ENCODE assay signal across 8 cellular contexts in genomic region chr18:74498712-74499629, GRCh38. TPM values are rescaled to one million over a fixed set of nuclear protein-coding genes. Genes with fewer than 3 reads are reported as not detected.
DNase-seq lines count a peak whose midpoint lies in the region; ATAC-seq and TF ChIP-seq lines count a peak whose summit lies in the region.

No MANE protein-coding gene starts in this region.

- H3K4me3 Mint-ChIP-seq in activated naive CD4-positive, alpha-beta T cell treated with anti-CD3 and anti-CD28 coated beads for 36 hours: peak overlapping the region; percentile 86

- H3K36me3 ChIP-seq in iPS-18a (ENCODE audit: control insufficient read depth, low read depth, low read length) (peaks cover 36% of the 10 kb centered on the region), ovary (no peaks in the 10 kb centered on the region)

- intact Hi-C loops in activated naive CD4-positive, alpha-beta T cell treated with anti-CD3 and anti-CD28 coated beads for 36 hours (cut with micrococcal nuclease): loop anchor here (1.0 to 10.0 kb wide), 10 partner anchors 53 to 1876 kb away; partner anchors contain the start of gene TIMM21
- intact Hi-C loops in ovary (cut with DNase I): loop anchor here in 1 of 4 donors (5.0 kb wide), 1 partner anchor 302 kb away; no protein-coding TSS in a partner anchor

- CTCF ChIA-PET in activated naive CD4-positive, alpha-beta T cell treated with anti-CD3 and anti-CD28 coated beads for 36 hours (lab: Charles Lee): interaction anchor here (1.3 to 3.9 kb wide), 2 partner anchors 53 to 145 kb away, joined by 7 to 15 read pairs; no protein-coding TSS in a partner anchor

- peak overlapping the region; percentile 98 for H3K27ac Mint-ChIP-seq in activated naive CD4-positive, alpha-beta T cell treated with anti-CD3 and anti-CD28 coated beads for 36 hours

- no peaks in the 10 kb centered on the region for H3K27me3 ChIP-seq in iPS-18a (ENCODE audit: control insufficient read depth, insufficient read depth, low read length)
- no peaks in the 10 kb centered on the region for H3K27me3 ChIP-seq in ovary

- DNase-seq in RPMI8226 (peak; percentile 91), D341Med (ENCODE audit: low spot score) (no peak), ovary (no peak)
- DNase-seq in activated naive CD4-positive, alpha-beta T cell treated with anti-CD3 and anti-CD28 coated beads for 36 hours: peak; percentile 88
- DNase-seq in stimulated activated CD4-positive, alpha-beta T cell treated with anti-CD3 and anti-CD28 coated beads, Interleukin-2, amount 100 ng/mL, for 24 hours: peak; percentile 81 to 83

- H3K4me3 ChIP-seq in iPS-18a (ENCODE audit: low read length): no peak overlapping the region
- H3K4me3 ChIP-seq in ovary: no peak overlapping the region

- no peaks in the 10 kb centered on the region for H3K27me3 Mint-ChIP-seq in activated naive CD4-positive, alpha-beta T cell treated with anti-CD3 and anti-CD28 coated beads for 36 hours (ENCODE audit: low read depth)

- H3K27ac ChIP-seq in iPS-18a (ENCODE audit: low read length): no peak overlapping the region
- peak overlapping the region in 1 of 2 donors; percentile 15 for H3K27ac ChIP-seq in ovary

- TF ChIP-seq CTCF in ovary (IDR thresholded peaks at IDR 0.05): no peak

- peaks cover 46% of the 10 kb centered on the region for H3K4me1 Mint-ChIP-seq in activated naive CD4-positive, alpha-beta T cell treated with anti-CD3 and anti-CD28 coated beads for 36 hours (ENCODE audit: low read depth)

- H3K9me3 Mint-ChIP-seq in activated naive CD4-positive, alpha-beta T cell treated with anti-CD3 and anti-CD28 coated beads for 36 hours: no peaks in the 10 kb centered on the region

- H3K9ac ChIP-seq in iPS-18a (ENCODE audit: low read length): peak overlapping the region; percentile 20

- H3K4me1 ChIP-seq in iPS-18a (ENCODE audit: control insufficient read depth, low read depth, low read length) (peaks cover 13% of the 10 kb centered on the region), ovary (ENCODE audit: insufficient read depth) (peaks cover 4% of the 10 kb centered on the region)

- no peak for TF ChIP-seq EP300 in ovary (IDR thresholded peaks at IDR 0.05)

- no peak for TF ChIP-seq POLR2A in ovary (IDR thresholded peaks at IDR 0.05)

- H3K36me3 Mint-ChIP-seq in activated naive CD4-positive, alpha-beta T cell treated with anti-CD3 and anti-CD28 coated beads for 36 hours (ENCODE audit: low read depth): peaks cover 36% of the 10 kb centered on the region

- 87 to 94% (median 88%) methylated on average over 14 of the region's 14 CpGs for WGBS in ovary, 3 donors

- H3K9me3 ChIP-seq in iPS-18a (ENCODE audit: control insufficient read depth, low read depth, low read length) (no peaks in the 10 kb centered on the region), ovary (no peaks in the 10 kb centered on the region)

- ATAC-seq in GM18870 (IDR thresholded peaks at IDR 0.05; ENCODE audit: unreplicated experiment) (peak; percentile 32), HG03066 (IDR thresholded peaks at IDR 0.05; ENCODE audit: low read depth, unreplicated experiment) (peak; percentile 39)

RNA-seq across cellular contexts. Expression of gene CNDP2, which starts 2.8 kb away (rescaled TPM):
- 100 to 1,000 TPM; 101 to 107 TPM for total RNA-seq in activated naive CD4-positive, alpha-beta T cell treated with anti-CD3 and anti-CD28 coated beads for 36 hours
- total RNA-seq in ovary: 100 to 1,000 TPM in 2 of 7 donors, 10 to 100 TPM in 5; 28.1 to 119 (median 91.7) TPM
- 100 to 1,000 TPM in 1 of 2 donors, 10 to 100 TPM in 1; 41.1 to 107 TPM for polyA plus RNA-seq in ovary

RNA-seq across cellular contexts. Expression of gene CNDP1, which starts 35.3 kb away (rescaled TPM):
- not detected for total RNA-seq in activated naive CD4-positive, alpha-beta T cell treated with anti-CD3 and anti-CD28 coated beads for 36 hours
- under 1 TPM in 5 of 7 donors, not detected in 2; 0.13 to 0.35 (median 0.15) TPM for total RNA-seq in ovary
- polyA plus RNA-seq in ovary: under 1 TPM in 1 of 2 donors, not detected in 1; 0.02 TPM

RNA-seq across cellular contexts. Expression of gene DIPK1C, which starts 41.9 kb away (rescaled TPM):
- not detected for total RNA-seq in activated naive CD4-positive, alpha-beta T cell treated with anti-CD3 and anti-CD28 coated beads for 36 hours
- under 1 TPM in 2 of 7 donors, not detected in 5; 0.05 to 0.17 TPM for total RNA-seq in ovary
- under 1 TPM in 1 of 2 donors, not detected in 1; 0.04 TPM for polyA plus RNA-seq in ovary

Comparison
In these comparisons a context has a peak if more than half of its experiments do, and no peak if none do; other contexts are left out.
1. DNase-seq: peak in RPMI8226 (single experiment), activated naive CD4-positive, alpha-beta T cell treated with anti-CD3 and anti-CD28 coated beads for 36 hours (single experiment) and stimulated activated CD4-positive, alpha-beta T cell treated with anti-CD3 and anti-CD28 coated beads, Interleukin-2, amount 100 ng/mL, for 24 hours (2 of 2); none in D341Med (single experiment) and ovary (0 of 5).